Comparison of ENCODE assay signal across 24 cellular contexts in genomic region chr16:50604065-50604418, GRCh38. TPM values are rescaled to one million over a fixed set of nuclear protein-coding genes. Genes with fewer than 3 reads are reported as not detected.
DNase-seq lines count a peak whose midpoint lies in the region; ATAC-seq and TF ChIP-seq lines count a peak whose summit lies in the region.
"Had no signal": no experiment of that assay in that cellular context is flagged by ENCODE, and none has a peak within 500 bp of the region (broad histone marks: within the 10 kb centered on the region; RNA-seq: fewer than 3 reads in every experiment).

No MANE protein-coding gene starts in this region.

- H4K20me1 ChIP-seq in hepatocyte (ENCODE audit: insufficient read depth, poor library complexity, severe bottlenecking) (no peaks in the 10 kb centered on the region), OCI-LY7 (ENCODE audit: insufficient read depth, low read length) (no peaks in the 10 kb centered on the region)

- peak overlapping the region; percentile 44 for H3K4me2 ChIP-seq in hepatocyte
- no peak overlapping the region for H3K4me2 ChIP-seq in OCI-LY7 (ENCODE audit: low read length)
- H3K4me2 ChIP-seq: A549 had no signal

- no peaks in the 10 kb centered on the region for H3K9me2 ChIP-seq in hepatocyte (replicated peaks; ENCODE audit: insufficient read depth)
- H3K9me2 ChIP-seq in OCI-LY7 (ENCODE audit: insufficient read depth, low read length): no peaks in the 10 kb centered on the region

- intact Hi-C loops in Right ventricle myocardium inferior (cut with DNase I) (no loop called here), heart left ventricle (cut with DNase I) (loop anchor here in 1 of 10 donors (10.0 kb wide), 1 partner anchor 201 kb away; no protein-coding TSS in a partner anchor), prostate gland (cut with DNase I) (no loop called here), uterus (cut with DNase I; ENCODE audit: low total_unique reads) (loop anchor here (10.0 kb wide), 1 partner anchor 551 kb away; the partner anchor contains the start of gene SALL1), OCI-LY7 (cut with micrococcal nuclease; ENCODE audit: unreplicated experiment) (no loop called here)

- ATAC-seq in Right ventricle myocardium inferior (no peak), heart left ventricle (no peak)
- ATAC-seq: A549; activated CD4-positive, CD25-positive, alpha-beta regulatory T cell treated with anti-CD3 and anti-CD28 coated beads, Interleukin-2, amount 50 U/mL, for 24 hours; activated naive CD8-positive, alpha-beta T cell treated with anti-CD3 and anti-CD28 coated beads, Interleukin-2, amount 50 U/mL, for 24 hours had no signal

- BruUV-seq in OCI-LY7 (replicated peaks; lab: Mats Ljungman, UMichigan): no TSS peak

- H2AFZ ChIP-seq in hepatocyte (no peak overlapping the region), OCI-LY7 (ENCODE audit: low read length) (no peak overlapping the region)

- H3K79me2 ChIP-seq in hepatocyte (no peaks in the 10 kb centered on the region), OCI-LY7 (ENCODE audit: insufficient read depth, low read depth, low read length) (no peaks in the 10 kb centered on the region)

- H3K36me3 ChIP-seq in heart left ventricle (no peaks in the 10 kb centered on the region), hepatocyte (replicated peaks; ENCODE audit: insufficient read depth, low read depth) (no peaks in the 10 kb centered on the region), prostate gland (no peaks in the 10 kb centered on the region), uterus (no peaks in the 10 kb centered on the region), OCI-LY7 (ENCODE audit: insufficient read depth, low read length) (no peaks in the 10 kb centered on the region)
- H3K36me3 ChIP-seq: HAP-1, MG63 had no signal

- TF ChIP-seq POLR2A in heart left ventricle (IDR thresholded peaks at IDR 0.05): no peak
- no peak for TF ChIP-seq POLR2A in prostate gland (IDR thresholded peaks at IDR 0.05)
- TF ChIP-seq POLR2A in uterus (IDR thresholded peaks at IDR 0.05): no peak

- H3K4me1 ChIP-seq in heart left ventricle: peaks cover 0 to 39% (median 14%) of the 10 kb centered on the region in 12 donors
- peaks cover 30% of the 10 kb centered on the region for H3K4me1 ChIP-seq in hepatocyte (ENCODE audit: insufficient read depth)
- peaks cover 13% of the 10 kb centered on the region for H3K4me1 ChIP-seq in prostate gland (replicated peaks)
- peaks cover 8 to 37% of the 10 kb centered on the region in 2 donors for H3K4me1 ChIP-seq in uterus
- H3K4me1 ChIP-seq in OCI-LY7 (ENCODE audit: insufficient read depth, low read length, poor library complexity, severe bottlenecking): no peaks in the 10 kb centered on the region
- H3K4me1 ChIP-seq: A549 had no signal

- WGBS in heart left ventricle, 4 donors: 87 to 100% (median 91%) methylated on average over 2 of the region's 2 CpGs
- WGBS in hepatocyte (ENCODE audit: low lambda C conversion rate, missing lambda C conversion rate): 84% methylated on average over 2 of the region's 2 CpGs
- 43% methylated on average over 2 of the region's 2 CpGs for WGBS in prostate gland

- H3K9me3 ChIP-seq in heart left ventricle (no peaks in the 10 kb centered on the region), hepatocyte (ENCODE audit: low read depth) (no peaks in the 10 kb centered on the region), prostate gland (no peaks in the 10 kb centered on the region), uterus (no peaks in the 10 kb centered on the region), OCI-LY7 (ENCODE audit: low read length) (no peaks in the 10 kb centered on the region)
- H3K9me3 ChIP-seq: A549, HAP-1, MG63 had no signal

- no peaks in the 10 kb centered on the region for H3K27me3 ChIP-seq in heart left ventricle
- H3K27me3 ChIP-seq in hepatocyte: no peaks in the 10 kb centered on the region
- H3K27me3 ChIP-seq in prostate gland (replicated peaks; ENCODE audit: insufficient read depth): no peaks in the 10 kb centered on the region
- H3K27me3 ChIP-seq in uterus: no peaks in the 10 kb centered on the region
- H3K27me3 ChIP-seq: MG63 had no signal

- CTCF ChIA-PET in OCI-LY7 (lab: Charles Lee; ENCODE audit: unreplicated experiment): no interaction called here

- H3K4me3 ChIP-seq in heart left ventricle: no peak overlapping the region
- no peak overlapping the region for H3K4me3 ChIP-seq in hepatocyte
- no peak overlapping the region for H3K4me3 ChIP-seq in prostate gland
- H3K4me3 ChIP-seq in uterus: no peak overlapping the region
- no peak overlapping the region for H3K4me3 ChIP-seq in OCI-LY7 (ENCODE audit: low read depth, low read length, poor library complexity, severe bottlenecking)
- H3K4me3 ChIP-seq: A549, HAP-1, MG63 had no signal

- DNase-seq in Right ventricle myocardium inferior (ENCODE audit: missing footprints) (peak; percentile 11), heart left ventricle (no peak), hepatocyte (ENCODE audit: low spot score) (no peak), prostate gland (ENCODE audit: low spot score) (no peak), uterus (no peak), SKM-1 (lab: John Stamatoyannopoulos, UW; ENCODE audit: unreplicated experiment) (no peak), OCI-LY7 (ENCODE audit: low spot score) (no peak), ureter (ENCODE audit: low spot score) (no peak)
- DNase-seq: activated naive CD8-positive, alpha-beta T cell treated with anti-CD3 and anti-CD28 coated beads, Interleukin-2, amount 50 U/mL, for 24 hours; DMS153; foreskin melanocyte; IMR-90; kidney glomerular epithelial cell; MG63; NCI-H1436 treated with DMSO at 0.1 percent for 48 hours; NCI-H774; retina; stimulated activated CD4-positive, alpha-beta T cell treated with anti-CD3 and anti-CD28 coated beads, Interleukin-15, amount 100 ng/mL, for 24 hours; T1000 had no signal

- POLR2A ChIA-PET in OCI-LY7 (lab: Charles Lee): no interaction called here

- TF ChIP-seq CTCF in heart left ventricle (IDR thresholded peaks at IDR 0.05) (no peak), hepatocyte (IDR thresholded peaks at IDR 0.05; ENCODE audit: poor library complexity) (no peak), prostate gland (IDR thresholded peaks at IDR 0.05) (no peak), uterus (IDR thresholded peaks at IDR 0.05) (no peak), OCI-LY7 (conservative IDR thresholded peaks at IDR 0.05; ENCODE audit: low read length) (no peak)

- peak overlapping the region in 1 of 12 donors; percentile 89 for H3K27ac ChIP-seq in heart left ventricle
- H3K27ac ChIP-seq in hepatocyte: peak overlapping the region; percentile 87
- H3K27ac ChIP-seq in prostate gland: peak overlapping the region; percentile 46 to 67
- H3K27ac ChIP-seq in uterus: peak overlapping the region; percentile 85 to 87
- no peak overlapping the region for H3K27ac ChIP-seq in OCI-LY7 (ENCODE audit: low read depth, low read length, poor library complexity, severe bottlenecking)
- H3K27ac ChIP-seq: A549, HL-60 had no signal

RNA-seq across cellular contexts. Expression of gene NKD1, which starts 55.8 kb away (rescaled TPM):
- total RNA-seq in Right ventricle myocardium inferior: 0.43 TPM
- 1 to 10 TPM in 1 of 9 donors, under 1 TPM in 8; 0.05 to 1.0 (median 0.26) TPM for total RNA-seq in heart left ventricle
- polyA plus RNA-seq in heart left ventricle: under 1 TPM; 0.23 to 0.32 TPM
- 4.1 and 5.9 TPM in 2 replicates for total RNA-seq in hepatocyte
- 23.0 and 26.3 TPM in 2 replicates for polyA plus RNA-seq in hepatocyte
- total RNA-seq in prostate gland: 10 to 100 TPM in 1 of 2 donors, 1 to 10 TPM in 1; 7.0 to 13.8 TPM
- 10 to 100 TPM in 2 of 4 donors, 1 to 10 TPM in 2; 3.5 to 48.1 (median 8.9) TPM for total RNA-seq in uterus
- total RNA-seq in OCI-LY7 (2014; rRNA removed; shearing (Covaris generic)): 0.06 TPM in 1 of 2 replicates, not detected in the other
- total RNA-seq in OCI-LY7 (2022): 0.04 and 0.31 TPM in 2 replicates
- total RNA-seq in ureter: 27.8 TPM
- total RNA-seq: IMR-90 had no signal
- polyA plus RNA-seq: CD14-positive monocyte, IMR-90 had no signal
